In genomic region chr1:24964811-24965570, GRCh38 we compare ENCODE assay signal across 7 cellular contexts. TPM values are rescaled to one million over a fixed set of nuclear protein-coding genes. Genes with fewer than 3 reads are reported as not detected.
A peak's percentile ranks its signal among the peaks of the same experiment; 100 is the strongest.
DNase-seq lines count a peak whose midpoint lies in the region; ATAC-seq and TF ChIP-seq lines count a peak whose summit lies in the region.

No MANE protein-coding gene starts in this region.

- H3K36me3 ChIP-seq in WERI-Rb-1, result no peaks in the 10 kb centered on the region

- no peak overlapping the region for H3K4me3 ChIP-seq in WERI-Rb-1 (ENCODE audit: low read depth, low read length)

- peak overlapping the region; percentile 88 for H3K27ac Mint-ChIP-seq in activated B cell treated with CpG ODN at 0.5 μM for 24 hours
- H3K27ac Mint-ChIP-seq in central memory CD8-positive, alpha-beta T cell (ENCODE audit: low read depth), result peak overlapping the region; percentile 97

- no peaks in the 10 kb centered on the region for H3K27me3 Mint-ChIP-seq in activated B cell treated with CpG ODN at 0.5 μM for 24 hours
- H3K27me3 Mint-ChIP-seq in central memory CD8-positive, alpha-beta T cell, result no peaks in the 10 kb centered on the region

- POLR2A ChIA-PET in activated B cell treated with CpG ODN at 0.5 μM for 24 hours (lab: Charles Lee), result interaction anchor here (0.8 to 6.3 kb wide), 24 partner anchors 9 to 135 kb away, joined by 3 to 88 read pairs (median 8); partner anchors contain the start of gene RUNX3

- no peaks in the 10 kb centered on the region for H3K27me3 ChIP-seq in WERI-Rb-1 (ENCODE audit: insufficient read depth, low read depth, severe bottlenecking)

- ATAC-seq in HG03139 (IDR thresholded peaks at IDR 0.05; ENCODE audit: unreplicated experiment) (peak; percentile 75), activated B cell treated with CpG ODN at 0.5 μM for 24 hours (ENCODE audit: low read depth) (peak; percentile 84)
- peak; percentile 91 for ATAC-seq in central memory CD8-positive, alpha-beta T cell (replicated peaks; ENCODE audit: extremely low read depth, poor library complexity, severe bottlenecking)

- no peaks in the 10 kb centered on the region for H3K9me3 ChIP-seq in WERI-Rb-1 (ENCODE audit: severe bottlenecking)

- no peaks in the 10 kb centered on the region for H3K36me3 Mint-ChIP-seq in activated B cell treated with CpG ODN at 0.5 μM for 24 hours (ENCODE audit: low read depth)
- H3K36me3 Mint-ChIP-seq in central memory CD8-positive, alpha-beta T cell (ENCODE audit: insufficient read depth), result peaks cover 14% of the 10 kb centered on the region

- TF ChIP-seq CTCF in activated B cell treated with CpG ODN at 0.5 μM for 24 hours (IDR thresholded peaks at IDR 0.05) (no peak), WERI-Rb-1 (IDR thresholded peaks at IDR 0.05; ENCODE audit: low read depth, low read length) (no peak)

- intact Hi-C loops in activated B cell treated with CpG ODN at 0.5 μM for 24 hours (cut with micrococcal nuclease), result loop anchor here (1.0 to 5.0 kb wide), 7 partner anchors 10 to 72 kb away; no protein-coding TSS in a partner anchor

- no peaks in the 10 kb centered on the region for H3K9me3 Mint-ChIP-seq in activated B cell treated with CpG ODN at 0.5 μM for 24 hours
- no peaks in the 10 kb centered on the region for H3K9me3 Mint-ChIP-seq in central memory CD8-positive, alpha-beta T cell

- H3K4me1 Mint-ChIP-seq in activated B cell treated with CpG ODN at 0.5 μM for 24 hours, result peaks cover 57% of the 10 kb centered on the region
- H3K4me1 Mint-ChIP-seq in central memory CD8-positive, alpha-beta T cell, result peaks cover 70% of the 10 kb centered on the region

- peak overlapping the region; percentile 76 for H3K4me3 Mint-ChIP-seq in activated B cell treated with CpG ODN at 0.5 μM for 24 hours
- peak overlapping the region; percentile 90 for H3K4me3 Mint-ChIP-seq in central memory CD8-positive, alpha-beta T cell

- peak; percentile 64 for DNase-seq in GM19240 (ENCODE audit: insufficient read length, low spot score)
- DNase-seq in activated B cell treated with CpG ODN at 0.5 μM for 24 hours, result peak; percentile 67
- peak; percentile 75 to 94 for DNase-seq in central memory CD8-positive, alpha-beta T cell (ENCODE audit: low spot score in 2 of 2)
- peak; percentile 87 for DNase-seq in stimulated activated CD4-positive, alpha-beta T cell treated with anti-CD3 and anti-CD28 coated beads, Interleukin-4, amount 100 ng/mL, for 24 hours
- no peak for DNase-seq in WERI-Rb-1
- no peak for DNase-seq in NCI-H2107 treated with DMSO at 0.1 percent for 48 hours (lab: John Stamatoyannopoulos, UW; ENCODE audit: unreplicated experiment)

- CTCF ChIA-PET in activated B cell treated with CpG ODN at 0.5 μM for 24 hours (lab: Charles Lee), result interaction anchor here (1.3 to 6.8 kb wide), 6 partner anchors 18 to 117 kb away, joined by 3 to 71 read pairs (median 5); partner anchors contain the start of gene RUNX3

- no peak overlapping the region for H3K27ac ChIP-seq in WERI-Rb-1

RNA-seq across cellular contexts. Expression of gene RUNX3, which starts 34.9 kb away (rescaled TPM):
- total RNA-seq in activated B cell treated with CpG ODN at 0.5 μM for 24 hours, result 141 and 153 TPM in 2 replicates

Comparison
In these comparisons a context has a peak if more than half of its experiments do, and no peak if none do; other contexts are left out.
1. DNase-seq: peak in GM19240 (single experiment), activated B cell treated with CpG ODN at 0.5 μM for 24 hours (single experiment), central memory CD8-positive, alpha-beta T cell (2 of 2) and stimulated activated CD4-positive, alpha-beta T cell treated with anti-CD3 and anti-CD28 coated beads, Interleukin-4, amount 100 ng/mL, for 24 hours (single experiment); none in WERI-Rb-1 (single experiment) and NCI-H2107 treated with DMSO at 0.1 percent for 48 hours (single experiment).
2. Peak in every context shown above with its lines, with median percentiles within 50 percentile points of each other: ATAC-seq.